17 cellular contexts compared by ENCODE assay signal in the genomic region with DNA sequence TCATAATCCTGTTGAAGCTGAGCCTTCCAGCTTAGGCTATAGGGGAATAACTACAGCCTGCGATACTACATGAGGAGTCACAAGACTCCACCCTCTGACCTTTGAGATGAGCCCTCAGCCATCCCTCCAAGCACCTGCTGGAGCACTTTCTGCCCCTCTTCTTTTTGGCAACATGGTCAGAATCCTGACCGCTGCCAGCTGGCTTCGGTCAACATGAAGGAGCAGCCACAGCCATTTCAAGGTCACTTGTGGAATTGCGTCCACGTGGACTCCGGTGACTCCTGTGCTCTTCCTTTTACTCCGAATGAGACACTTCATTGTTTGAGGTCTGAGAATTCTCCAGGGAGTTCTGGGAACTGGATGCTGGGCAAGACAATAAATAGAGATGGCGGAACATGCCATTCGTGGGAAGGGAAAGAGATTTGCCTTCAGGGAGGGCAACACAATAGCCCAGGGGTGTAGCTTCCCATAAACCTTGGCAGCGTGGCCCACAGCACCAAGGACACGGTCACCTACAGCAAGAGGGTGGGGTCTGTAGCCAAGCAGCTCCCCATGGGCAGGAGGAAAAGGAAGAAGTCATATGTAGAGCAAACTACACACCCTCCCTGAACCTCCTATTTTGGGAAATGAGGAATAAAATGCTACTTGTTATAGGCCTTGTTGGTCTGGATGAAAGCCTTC.
DNase-seq lines count a peak whose midpoint lies in the region; ATAC-seq, FAIRE-seq and TF ChIP-seq lines count a peak whose summit lies in the region.
"Had no signal": no experiment of that assay in that cellular context is flagged by ENCODE, and none has a peak within 500 bp of the region (broad histone marks: within the 10 kb centered on the region; RNA-seq: fewer than 3 reads in every experiment).

No MANE protein-coding gene starts in this region.

- TF ChIP-seq CTCF in left ventricle myocardium inferior (IDR thresholded peaks at IDR 0.05; ENCODE audit: borderline replicate concordance): no peak
- no peak for TF ChIP-seq CTCF in psoas muscle (IDR thresholded peaks at IDR 0.05)
- TF ChIP-seq CTCF in upper lobe of left lung (IDR thresholded peaks at IDR 0.05): no peak

- in situ Hi-C loops in SK-MEL-5 (cut with HindIII; ENCODE audit: low pct_unique_long_range_greater_than_20kb, low sequenced_read_pairs): no loop called here

- FAIRE-seq in urothelium cell line (lab: Jason Lieb, UNC): no peak

- TF ChIP-seq EP300 in upper lobe of left lung (IDR thresholded peaks at IDR 0.05): no peak

- ATAC-seq in psoas muscle (peak; percentile 50 to 73 (median 60)), upper lobe of left lung (ENCODE audit: low FRiP score in 2 of 2) (no peak)
- ATAC-seq: lower lobe of right lung; naive thymus-derived CD4-positive, alpha-beta T cell had no signal

- H3K9me3 ChIP-seq in left ventricle myocardium inferior (replicated peaks) (peaks cover 3% of the 10 kb centered on the region), psoas muscle (no peaks in the 10 kb centered on the region), upper lobe of left lung (no peaks in the 10 kb centered on the region)
- H3K9me3 ChIP-seq: lower lobe of right lung had no signal

- H3K27me3 ChIP-seq in left ventricle myocardium inferior (ENCODE audit: low read depth) (no peaks in the 10 kb centered on the region), psoas muscle (ENCODE audit: insufficient read depth in 3 of 3, low read length in 2 of 3) (no peaks in the 10 kb centered on the region), upper lobe of left lung (no peaks in the 10 kb centered on the region)
- H3K27me3 ChIP-seq: MG63 had no signal

- H3K36me3 ChIP-seq in left ventricle myocardium inferior (no peaks in the 10 kb centered on the region), psoas muscle (ENCODE audit: insufficient read depth in 1 of 2, low read depth in 1 of 2) (no peaks in the 10 kb centered on the region), upper lobe of left lung (no peaks in the 10 kb centered on the region)
- H3K36me3 ChIP-seq: lower lobe of right lung, MG63 had no signal

- 22 to 27% (median 25%) methylated on average over 11 of the region's 11 CpGs for WGBS in psoas muscle, 3 donors
- WGBS in upper lobe of left lung, 2 donors: 89 to 94% methylated on average over 10 to 11 of the region's 11 CpGs

- H3K27ac ChIP-seq in left ventricle myocardium inferior (replicated peaks) (peak overlapping the region; percentile 91), psoas muscle (peak overlapping the region; percentile 65), upper lobe of left lung (no peak overlapping the region)
- H3K27ac ChIP-seq: 22Rv1, lower lobe of right lung had no signal

- intact Hi-C loops in left ventricle myocardium inferior (cut with micrococcal nuclease) (no loop called here), psoas muscle (cut with DNase I) (no loop called here)

- H3K4me1 ChIP-seq in left ventricle myocardium inferior: peaks cover 57% of the 10 kb centered on the region
- peaks cover 15% of the 10 kb centered on the region for H3K4me1 ChIP-seq in psoas muscle
- H3K4me1 ChIP-seq in upper lobe of left lung: peaks cover 13 to 21% (median 17%) of the 10 kb centered on the region in 4 donors

- no peak for TF ChIP-seq POLR2A in upper lobe of left lung (IDR thresholded peaks at IDR 0.05)

- peak; percentile 18 for DNase-seq in DMS153 (lab: John Stamatoyannopoulos, UW)
- DNase-seq in DMS153 treated with DMSO at 0.1 percent for 48 hours (lab: John Stamatoyannopoulos, UW; ENCODE audit: unreplicated experiment): no peak
- peak; percentile 80 for DNase-seq in SK-MEL-5 (ENCODE audit: low read depth, low spot score)
- DNase-seq in left ventricle myocardium inferior: no peak
- peak; percentile 27 to 62 for DNase-seq in psoas muscle
- no peak for DNase-seq in NCI-H774 (lab: John Stamatoyannopoulos, UW)
- no peak for DNase-seq in urothelium cell line (ENCODE audit: low spot score)
- DNase-seq in upper lobe of left lung: no peak
- DNase-seq: activated gamma-delta T cell treated with Interleukin-2 at 50 U/mL for 16 hours; cerebellar nuclear complex; EL; lower lobe of right lung; MG63; NCI-H1436 treated with DMSO at 0.1 percent for 48 hours; stimulated activated CD4-positive, alpha-beta T cell treated with anti-CD3 and anti-CD28 coated beads, Interleukin-12 subunit alpha, Interleukin-12 subunit beta, amount 100 ng/mL, for 4 hours had no signal

- no peak overlapping the region for H3K4me3 ChIP-seq in left ventricle myocardium inferior
- H3K4me3 ChIP-seq in psoas muscle: no peak overlapping the region
- H3K4me3 ChIP-seq in upper lobe of left lung: no peak overlapping the region
- H3K4me3 ChIP-seq: lower lobe of right lung, MG63 had no signal

Comparison
In these comparisons a context has a peak if more than half of its experiments do, and no peak if none do; other contexts are left out.
1. DNase-seq: peak in DMS153 (single experiment), SK-MEL-5 (single experiment) and psoas muscle (2 of 2); none in DMS153 treated with DMSO at 0.1 percent for 48 hours (single experiment), left ventricle myocardium inferior (single experiment), NCI-H774 (single experiment), urothelium cell line (single experiment) and upper lobe of left lung (0 of 2).
2. H3K27ac ChIP-seq: peak in left ventricle myocardium inferior (single experiment) and psoas muscle (single experiment); none in upper lobe of left lung (0 of 4).
3. ATAC-seq: peak in psoas muscle (4 of 4); none in upper lobe of left lung (0 of 2).